In the genomic region with DNA sequence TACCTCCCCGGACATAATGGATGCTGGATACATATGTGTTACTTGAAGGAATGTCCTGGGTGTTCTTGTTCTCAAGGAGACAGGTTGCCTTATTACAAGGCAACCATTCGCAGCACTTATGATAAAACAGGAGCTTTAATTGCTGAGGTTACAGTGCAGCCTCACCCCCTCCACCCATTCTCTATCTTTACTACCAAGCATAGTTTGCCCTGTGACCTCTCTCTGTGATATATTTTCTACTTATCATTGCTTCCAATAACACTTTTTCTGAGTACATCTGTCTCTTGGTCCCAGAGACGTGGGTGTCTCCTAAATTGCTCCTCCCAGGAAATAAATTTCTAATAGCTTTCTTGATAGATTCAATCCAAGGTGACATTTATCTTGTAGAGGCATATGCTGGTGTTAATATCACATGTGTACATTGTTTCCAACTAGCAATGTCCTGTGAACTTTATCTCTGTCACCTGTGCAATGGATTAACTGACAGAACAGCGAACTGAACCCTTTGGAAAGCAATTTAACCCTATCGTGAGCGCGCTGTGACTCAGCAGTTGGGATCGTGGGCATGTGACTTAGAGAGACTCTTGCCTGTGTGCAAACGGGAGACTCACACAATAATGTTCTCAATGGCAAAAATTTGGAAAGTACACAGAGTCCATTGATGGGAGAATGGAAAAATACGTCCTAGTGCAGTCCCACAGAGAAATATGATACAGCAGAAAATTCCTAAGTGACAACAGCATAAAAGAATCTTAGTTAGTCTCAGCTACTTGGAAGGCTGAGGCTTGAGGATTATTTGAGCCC, we compare ENCODE assay signal across 1 cellular context.
TF ChIP-seq lines count a peak whose summit lies in the region.

No MANE protein-coding gene starts in this region.

TF ChIP-seq in K562, 482 proteins besides CTCF, POLR2A, EP300 and RAD21 (continued from another document and continues in another):
- TF ChIP-seq, protein P1, sequence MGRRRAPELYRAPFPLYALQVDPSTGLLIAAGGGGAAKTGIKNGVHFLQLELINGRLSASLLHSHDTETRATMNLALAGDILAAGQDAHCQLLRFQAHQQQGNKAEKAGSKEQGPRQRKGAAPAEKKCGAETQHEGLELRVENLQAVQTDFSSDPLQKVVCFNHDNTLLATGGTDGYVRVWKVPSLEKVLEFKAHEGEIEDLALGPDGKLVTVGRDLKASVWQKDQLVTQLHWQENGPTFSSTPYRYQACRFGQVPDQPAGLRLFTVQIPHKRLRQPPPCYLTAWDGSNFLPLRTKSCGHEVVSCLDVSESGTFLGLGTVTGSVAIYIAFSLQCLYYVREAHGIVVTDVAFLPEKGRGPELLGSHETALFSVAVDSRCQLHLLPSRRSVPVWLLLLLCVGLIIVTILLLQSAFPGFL (CRISPR knock-in tag; IDR thresholded peaks at IDR 0.05): peak; percentile 68; the same call in 1 of the 2 replicates
- TF ChIP-seq SMARCE1 (IDR thresholded peaks at IDR 0.05) (peak; percentile 83), RAD51 (IDR thresholded peaks at IDR 0.05; ENCODE audit: borderline replicate concordance, low read depth) (peak; percentile 87), SMARCA4 (IDR thresholded peaks at IDR 0.05) (peak; percentile 89), ZNF282 (CRISPR knock-in tag; IDR thresholded peaks at IDR 0.05) (no peak), SMAD4 (CRISPR knock-in tag; conservative IDR thresholded peaks at IDR 0.05) (peak; percentile 56), MYC (IDR thresholded peaks at IDR 0.05; ENCODE audit: low read depth, low read length) (peak; percentile 31; the same call in 1 of the 2 replicates), MYC (CRISPR knock-in tag; IDR thresholded peaks at IDR 0.05; ENCODE audit: borderline replicate concordance, low read depth) (no peak), KLF16 (IDR thresholded peaks at IDR 0.05) (peak; percentile 82; the same call in 1 of the 2 replicates), ZNF121 (CRISPR knock-in tag; conservative IDR thresholded peaks at IDR 0.05) (no peak), TCF3 (CRISPR knock-in tag; IDR thresholded peaks at IDR 0.05) (peak; percentile 90), FOXA3 (CRISPR knock-in tag; conservative IDR thresholded peaks at IDR 0.05 in 1 of 2, IDR thresholded peaks at IDR 0.05 in 1 of 2) (peak; percentile 20 to 30; a peak in 2 of 4 replicates), NFE2L1 (tag; IDR thresholded peaks at IDR 0.05; ENCODE audit: borderline replicate concordance, low read depth) (peak; percentile 63), ZNF57 (CRISPR knock-in tag; IDR thresholded peaks at IDR 0.05) (no peak), LEF1 (IDR thresholded peaks at IDR 0.05) (peak; percentile 80), FOXP1 (CRISPR knock-in tag; IDR thresholded peaks at IDR 0.05) (no peak), PTBP1 (IDR thresholded peaks at IDR 0.05; ENCODE audit: low read depth, low read length) (no peak), ESRRA (IDR thresholded peaks at IDR 0.05; ENCODE audit: borderline replicate concordance, low read depth) (0 out of 2 replicates have a peak, but pooled peaks have one; percentile 36), FOXK2 (conservative IDR thresholded peaks at IDR 0.05 in 1 of 2, IDR thresholded peaks at IDR 0.05 in 1 of 2; ENCODE audit: low read depth in 2 of 2) (peak; percentile 57 to 73), CREB1 (IDR thresholded peaks at IDR 0.05) (peak; percentile 31; the same call in 1 of the 2 replicates), CREB1 (CRISPR knock-in tag; IDR thresholded peaks at IDR 0.05) (no peak), BHLHE40 (IDR thresholded peaks at IDR 0.05; ENCODE audit: low read length) (peak; percentile 85), POLR2AphosphoS5 (IDR thresholded peaks at IDR 0.05; ENCODE audit: control insufficient read depth, insufficient read depth, low read depth, low read length) (peak; percentile 87), ZBTB17 (CRISPR knock-in tag; IDR thresholded peaks at IDR 0.05) (0 out of 2 replicates have a peak, but pooled peaks have one; percentile 42), DMBX1 (CRISPR knock-in tag; IDR thresholded peaks at IDR 0.05; ENCODE audit: borderline replicate concordance) (peak; percentile 44; the same call in 1 of the 2 replicates), EGR1 (conservative IDR thresholded peaks at IDR 0.05) (peak; percentile 61), ZFX (CRISPR knock-in tag; IDR thresholded peaks at IDR 0.05) (peak; percentile 26; the same call in 1 of the 2 replicates), NFE2 (IDR thresholded peaks at IDR 0.05; ENCODE audit: low read depth) (peak; percentile 99), TBL1XR1 (IDR thresholded peaks at IDR 0.05; ENCODE audit: low read length in 2 of 2) (peak in 1 of 2 experiments; percentile 28; a peak in 1 of 4 replicates), ZNF830 (CRISPR knock-in tag; IDR thresholded peaks at IDR 0.05) (no peak), RCOR1 (IDR thresholded peaks at IDR 0.05; ENCODE audit: borderline replicate concordance in 1 of 2, low read depth in 2 of 2, low read length in 2 of 2) (peak in 1 of 2 experiments; percentile 79; a peak in 3 of 4 replicates), ATF1 (CRISPR knock-in tag; IDR thresholded peaks at IDR 0.05) (no peak), ATF1 (tag; IDR thresholded peaks at IDR 0.05) (peak; percentile 50; the same call in 1 of the 2 replicates), NCOR1 (IDR thresholded peaks at IDR 0.05) (peak; percentile 91), MECOM (CRISPR knock-in tag; IDR thresholded peaks at IDR 0.05) (peak; percentile 77; the same call in 1 of the 2 replicates), FOS (IDR thresholded peaks at IDR 0.05; ENCODE audit: extremely low read depth, insufficient read length) (peak; percentile 12), BCOR (IDR thresholded peaks at IDR 0.05) (peak; percentile 73; the same call in 1 of the 2 replicates), KDM1A (IDR thresholded peaks at IDR 0.05) (peak; percentile 96 to 97), HDAC3 (IDR thresholded peaks at IDR 0.05; ENCODE audit: borderline replicate concordance, partially characterized antibody) (peak; percentile 79), CHD2 (IDR thresholded peaks at IDR 0.05; ENCODE audit: low read depth, low read length) (no peak), CBFA2T2 (conservative IDR thresholded peaks at IDR 0.05) (peak; percentile 94), CC2D1A (IDR thresholded peaks at IDR 0.05) (peak; percentile 62; the same call in 1 of the 2 replicates), NCOA1 (IDR thresholded peaks at IDR 0.05; ENCODE audit: low read depth) (peak; percentile 40; the same call in 1 of the 2 replicates), STAT5A (IDR thresholded peaks at IDR 0.05; ENCODE audit: borderline replicate concordance, low read length) (peak; percentile 84), PHF21A (IDR thresholded peaks at IDR 0.05; ENCODE audit: borderline replicate concordance, low read depth) (0 out of 2 replicates have a peak, but pooled peaks have one; percentile 15)
- TF ChIP-seq, protein P2, sequence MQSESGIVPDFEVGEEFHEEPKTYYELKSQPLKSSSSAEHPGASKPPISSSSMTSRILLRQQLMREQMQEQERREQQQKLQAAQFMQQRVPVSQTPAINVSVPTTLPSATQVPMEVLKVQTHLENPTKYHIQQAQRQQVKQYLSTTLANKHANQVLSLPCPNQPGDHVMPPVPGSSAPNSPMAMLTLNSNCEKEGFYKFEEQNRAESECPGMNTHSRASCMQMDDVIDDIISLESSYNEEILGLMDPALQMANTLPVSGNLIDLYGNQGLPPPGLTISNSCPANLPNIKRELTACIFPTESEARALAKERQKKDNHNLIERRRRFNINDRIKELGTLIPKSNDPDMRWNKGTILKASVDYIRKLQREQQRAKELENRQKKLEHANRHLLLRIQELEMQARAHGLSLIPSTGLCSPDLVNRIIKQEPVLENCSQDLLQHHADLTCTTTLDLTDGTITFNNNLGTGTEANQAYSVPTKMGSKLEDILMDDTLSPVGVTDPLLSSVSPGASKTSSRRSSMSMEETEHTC (IDR thresholded peaks at IDR 0.05): peak; percentile 82
- TF ChIP-seq, protein P3, sequence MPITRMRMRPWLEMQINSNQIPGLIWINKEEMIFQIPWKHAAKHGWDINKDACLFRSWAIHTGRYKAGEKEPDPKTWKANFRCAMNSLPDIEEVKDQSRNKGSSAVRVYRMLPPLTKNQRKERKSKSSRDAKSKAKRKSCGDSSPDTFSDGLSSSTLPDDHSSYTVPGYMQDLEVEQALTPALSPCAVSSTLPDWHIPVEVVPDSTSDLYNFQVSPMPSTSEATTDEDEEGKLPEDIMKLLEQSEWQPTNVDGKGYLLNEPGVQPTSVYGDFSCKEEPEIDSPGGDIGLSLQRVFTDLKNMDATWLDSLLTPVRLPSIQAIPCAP (CRISPR knock-in tag; IDR thresholded peaks at IDR 0.05; ENCODE audit: borderline replicate concordance): no peak
- TF ChIP-seq, protein P4, sequence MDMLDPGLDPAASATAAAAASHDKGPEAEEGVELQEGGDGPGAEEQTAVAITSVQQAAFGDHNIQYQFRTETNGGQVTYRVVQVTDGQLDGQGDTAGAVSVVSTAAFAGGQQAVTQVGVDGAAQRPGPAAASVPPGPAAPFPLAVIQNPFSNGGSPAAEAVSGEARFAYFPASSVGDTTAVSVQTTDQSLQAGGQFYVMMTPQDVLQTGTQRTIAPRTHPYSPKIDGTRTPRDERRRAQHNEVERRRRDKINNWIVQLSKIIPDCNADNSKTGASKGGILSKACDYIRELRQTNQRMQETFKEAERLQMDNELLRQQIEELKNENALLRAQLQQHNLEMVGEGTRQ (CRISPR knock-in tag; IDR thresholded peaks at IDR 0.05): peak; percentile 81
- TF ChIP-seq, protein P5, sequence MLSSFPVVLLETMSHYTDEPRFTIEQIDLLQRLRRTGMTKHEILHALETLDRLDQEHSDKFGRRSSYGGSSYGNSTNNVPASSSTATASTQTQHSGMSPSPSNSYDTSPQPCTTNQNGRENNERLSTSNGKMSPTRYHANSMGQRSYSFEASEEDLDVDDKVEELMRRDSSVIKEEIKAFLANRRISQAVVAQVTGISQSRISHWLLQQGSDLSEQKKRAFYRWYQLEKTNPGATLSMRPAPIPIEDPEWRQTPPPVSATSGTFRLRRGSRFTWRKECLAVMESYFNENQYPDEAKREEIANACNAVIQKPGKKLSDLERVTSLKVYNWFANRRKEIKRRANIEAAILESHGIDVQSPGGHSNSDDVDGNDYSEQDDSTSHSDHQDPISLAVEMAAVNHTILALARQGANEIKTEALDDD (IDR thresholded peaks at IDR 0.05): peak; percentile 80
- TF ChIP-seq, protein P6, sequence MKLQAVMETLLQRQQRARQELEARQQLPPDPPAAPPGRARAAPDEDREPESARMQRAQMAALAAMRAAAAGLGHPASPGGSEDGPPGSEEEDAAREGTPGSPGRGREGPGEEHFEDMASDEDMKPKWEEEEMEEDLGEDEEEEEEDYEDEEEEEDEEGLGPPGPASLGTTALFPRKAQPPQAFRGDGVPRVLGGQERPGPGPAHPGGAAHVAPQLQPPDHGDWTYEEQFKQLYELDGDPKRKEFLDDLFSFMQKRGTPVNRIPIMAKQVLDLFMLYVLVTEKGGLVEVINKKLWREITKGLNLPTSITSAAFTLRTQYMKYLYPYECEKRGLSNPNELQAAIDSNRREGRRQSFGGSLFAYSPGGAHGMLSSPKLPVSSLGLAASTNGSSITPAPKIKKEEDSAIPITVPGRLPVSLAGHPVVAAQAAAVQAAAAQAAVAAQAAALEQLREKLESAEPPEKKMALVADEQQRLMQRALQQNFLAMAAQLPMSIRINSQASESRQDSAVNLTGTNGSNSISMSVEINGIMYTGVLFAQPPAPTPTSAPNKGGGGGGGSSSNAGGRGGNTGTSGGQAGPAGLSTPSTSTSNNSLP (IDR thresholded peaks at IDR 0.05; ENCODE audit: borderline replicate concordance, low read depth, low read length): peak; percentile 12; the same call in 1 of the 2 replicates
- TF ChIP-seq, protein P7, sequence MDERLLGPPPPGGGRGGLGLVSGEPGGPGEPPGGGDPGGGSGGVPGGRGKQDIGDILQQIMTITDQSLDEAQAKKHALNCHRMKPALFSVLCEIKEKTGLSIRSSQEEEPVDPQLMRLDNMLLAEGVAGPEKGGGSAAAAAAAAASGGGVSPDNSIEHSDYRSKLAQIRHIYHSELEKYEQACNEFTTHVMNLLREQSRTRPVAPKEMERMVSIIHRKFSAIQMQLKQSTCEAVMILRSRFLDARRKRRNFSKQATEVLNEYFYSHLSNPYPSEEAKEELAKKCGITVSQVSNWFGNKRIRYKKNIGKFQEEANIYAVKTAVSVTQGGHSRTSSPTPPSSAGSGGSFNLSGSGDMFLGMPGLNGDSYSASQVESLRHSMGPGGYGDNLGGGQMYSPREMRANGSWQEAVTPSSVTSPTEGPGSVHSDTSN (CRISPR knock-in tag; IDR thresholded peaks at IDR 0.05; ENCODE audit: low read depth): no peak
- TF ChIP-seq, protein P7 (tag; conservative IDR thresholded peaks at IDR 0.05; ENCODE audit: low read depth): 0 out of 2 replicates have a peak, but pooled peaks have one; percentile 16
- TF ChIP-seq, protein P8, sequence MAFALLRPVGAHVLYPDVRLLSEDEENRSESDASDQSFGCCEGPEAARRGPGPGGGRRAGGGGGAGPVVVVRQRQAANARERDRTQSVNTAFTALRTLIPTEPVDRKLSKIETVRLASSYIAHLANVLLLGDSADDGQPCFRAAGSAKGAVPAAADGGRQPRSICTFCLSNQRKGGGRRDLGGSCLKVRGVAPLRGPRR (CRISPR knock-in tag; IDR thresholded peaks at IDR 0.05): 0 out of 2 replicates have a peak, but pooled peaks have one; percentile 35
- TF ChIP-seq, protein P9, sequence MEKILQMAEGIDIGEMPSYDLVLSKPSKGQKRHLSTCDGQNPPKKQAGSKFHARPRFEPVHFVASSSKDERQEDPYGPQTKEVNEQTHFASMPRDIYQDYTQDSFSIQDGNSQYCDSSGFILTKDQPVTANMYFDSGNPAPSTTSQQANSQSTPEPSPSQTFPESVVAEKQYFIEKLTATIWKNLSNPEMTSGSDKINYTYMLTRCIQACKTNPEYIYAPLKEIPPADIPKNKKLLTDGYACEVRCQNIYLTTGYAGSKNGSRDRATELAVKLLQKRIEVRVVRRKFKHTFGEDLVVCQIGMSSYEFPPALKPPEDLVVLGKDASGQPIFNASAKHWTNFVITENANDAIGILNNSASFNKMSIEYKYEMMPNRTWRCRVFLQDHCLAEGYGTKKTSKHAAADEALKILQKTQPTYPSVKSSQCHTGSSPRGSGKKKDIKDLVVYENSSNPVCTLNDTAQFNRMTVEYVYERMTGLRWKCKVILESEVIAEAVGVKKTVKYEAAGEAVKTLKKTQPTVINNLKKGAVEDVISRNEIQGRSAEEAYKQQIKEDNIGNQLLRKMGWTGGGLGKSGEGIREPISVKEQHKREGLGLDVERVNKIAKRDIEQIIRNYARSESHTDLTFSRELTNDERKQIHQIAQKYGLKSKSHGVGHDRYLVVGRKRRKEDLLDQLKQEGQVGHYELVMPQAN (IDR thresholded peaks at IDR 0.05; ENCODE audit: borderline replicate concordance): 0 out of 2 replicates have a peak, but pooled peaks have one; percentile 21
- TF ChIP-seq, protein P10, sequence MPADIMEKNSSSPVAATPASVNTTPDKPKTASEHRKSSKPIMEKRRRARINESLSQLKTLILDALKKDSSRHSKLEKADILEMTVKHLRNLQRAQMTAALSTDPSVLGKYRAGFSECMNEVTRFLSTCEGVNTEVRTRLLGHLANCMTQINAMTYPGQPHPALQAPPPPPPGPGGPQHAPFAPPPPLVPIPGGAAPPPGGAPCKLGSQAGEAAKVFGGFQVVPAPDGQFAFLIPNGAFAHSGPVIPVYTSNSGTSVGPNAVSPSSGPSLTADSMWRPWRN (IDR thresholded peaks at IDR 0.05; ENCODE audit: low read depth): peak; percentile 39; the same call in 1 of the 2 replicates
